5 cellular contexts compared by ENCODE assay signal in the genomic region with DNA sequence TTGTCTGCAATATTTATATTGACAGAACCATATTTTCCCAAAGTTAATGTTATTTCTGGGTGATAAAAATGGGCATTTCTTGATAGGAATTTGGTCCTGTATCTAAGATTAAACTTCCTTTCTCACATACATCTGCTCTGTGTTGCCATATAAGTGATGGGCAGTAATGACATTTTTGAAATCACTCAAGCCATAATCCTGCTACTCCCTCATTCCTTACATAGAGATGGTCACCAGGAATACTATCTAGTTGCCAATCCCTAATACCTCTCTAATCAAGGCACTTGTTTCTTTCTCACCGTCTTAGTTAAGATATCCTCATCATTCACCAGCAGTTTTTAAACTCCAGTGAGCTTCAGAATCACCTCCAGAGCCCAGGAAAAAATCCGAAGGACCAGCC.
"Had no signal": no experiment of that assay in that cellular context is flagged by ENCODE, and none has a peak within 500 bp of the region (broad histone marks: within the 10 kb centered on the region; RNA-seq: fewer than 3 reads in every experiment).

No MANE protein-coding gene starts in this region.

- H2AFZ ChIP-seq: GM23338 had no signal

- H3K4me3 ChIP-seq: GM23338, K562 had no signal

- DNase-seq: H9, HCEC 1CT, IMR-90 had no signal

- H3K27ac Mint-ChIP-seq: GM23338 had no signal

- H3K4me2 ChIP-seq: GM23338 had no signal

- H3K4me3 Mint-ChIP-seq: GM23338, H9 had no signal

- H3K9me3 Mint-ChIP-seq: GM23338, H9 had no signal
